ENCODE assay signal across 9 cellular contexts in the genomic region with DNA sequence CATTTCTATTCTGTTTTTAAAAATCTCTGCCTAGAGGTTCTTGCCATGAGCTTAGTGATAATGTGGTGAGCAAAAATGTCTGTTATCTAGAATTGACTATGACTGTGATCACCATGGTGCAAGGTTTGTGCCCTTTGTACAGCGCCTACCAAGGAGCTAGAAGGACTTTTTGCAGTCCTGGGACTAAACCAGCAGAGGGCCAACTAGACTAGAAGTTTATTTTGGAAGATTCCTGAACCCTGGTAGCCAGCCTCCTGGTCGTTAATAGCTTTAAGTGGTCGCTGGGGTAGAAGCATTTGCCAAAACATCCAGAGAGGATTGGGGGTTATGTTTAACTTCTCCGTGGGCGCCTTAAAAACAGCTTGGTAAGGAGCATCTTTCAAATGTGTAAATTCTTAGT. TPM values are rescaled to one million over a fixed set of nuclear protein-coding genes. Genes with fewer than 3 reads are reported as not detected.
A peak's percentile ranks its signal among the peaks of the same experiment; 100 is the strongest.
DNase-seq lines count a peak whose midpoint lies in the region; ATAC-seq, FAIRE-seq and TF ChIP-seq lines count a peak whose summit lies in the region.
"Had no signal": no experiment of that assay in that cellular context is flagged by ENCODE, and none has a peak within 500 bp of the region (broad histone marks: within the 10 kb centered on the region; RNA-seq: fewer than 3 reads in every experiment).

No MANE protein-coding gene starts in this region.

- TF ChIP-seq CTCF in C4-2B (conservative IDR thresholded peaks at IDR 0.05) (peak; percentile 70), GM12878 (IDR thresholded peaks at IDR 0.05 in 2 of 3, conservative IDR thresholded peaks at IDR 0.05 in 1 of 3; ENCODE audit: control insufficient read depth in 2 of 3, extremely low read depth in 1 of 3, insufficient read depth in 1 of 3, low read depth in 3 of 3, low read length in 3 of 3) (0 out of 6 replicates have a peak, but pooled peaks of 2 of the 3 experiments have one; percentile 17 to 22), right lobe of liver (IDR thresholded peaks at IDR 0.05) (peak; percentile 15 to 47 (median 38)), spleen (IDR thresholded peaks at IDR 0.05 in 8 of 11, conservative IDR thresholded peaks at IDR 0.05 in 3 of 11) (no peak)

- intact Hi-C loops in GM12878 (cut with micrococcal nuclease; ENCODE audit: unreplicated experiment): no loop called here
- intact Hi-C loops in right lobe of liver (cut with DNase I): no loop called here
- intact Hi-C loops in spleen (cut with DNase I; ENCODE audit: low total_unique reads): no loop called here

- POLR2A ChIA-PET in GM12878 (lab: Charles Lee): interaction anchor here (1.4 kb wide), 1 partner anchor 13 kb away, joined by 3 read pairs; no protein-coding TSS in a partner anchor

- TF ChIP-seq POLR2A in GM12878 (IDR thresholded peaks at IDR 0.05; ENCODE audit: low read depth, low read length): no peak
- TF ChIP-seq POLR2A in right lobe of liver (IDR thresholded peaks at IDR 0.05): no peak
- no peak for TF ChIP-seq POLR2A in spleen (IDR thresholded peaks at IDR 0.05)

- no peak for TF ChIP-seq RAD21 in GM12878 (IDR thresholded peaks at IDR 0.05; ENCODE audit: insufficient read depth, low read depth, low read length)

- H3K4me1 ChIP-seq in GM12878 (ENCODE audit: control insufficient read depth, insufficient read depth, low read length): no peaks in the 10 kb centered on the region
- H3K4me1 ChIP-seq in right lobe of liver: peaks cover 0 to 3% (median 0%) of the 10 kb centered on the region in 4 donors
- no peaks in the 10 kb centered on the region for H3K4me1 ChIP-seq in spleen
- H3K4me1 ChIP-seq in effector memory CD4-positive, alpha-beta T cell (ENCODE audit: control insufficient read depth, insufficient read depth, low read length, poor library complexity, severe bottlenecking): no peaks in the 10 kb centered on the region

- H3K79me2 ChIP-seq in GM12878 (ENCODE audit: control insufficient read depth, insufficient read depth, low read length): no peaks in the 10 kb centered on the region

- DNase-seq in HuH-7.5 (ENCODE audit: low spot score) (peak; percentile 28), GM12878 (ENCODE audit: low read depth, low spot score) (no peak), right lobe of liver (peak in 1 of 3 donors; percentile 50), NCI-H2196 (lab: John Stamatoyannopoulos, UW; ENCODE audit: unreplicated experiment) (no peak), spleen (no peak), OCI-M2 (lab: John Stamatoyannopoulos, UW; ENCODE audit: unreplicated experiment) (no peak)
- DNase-seq in effector memory CD4-positive, alpha-beta T cell: no peak
- DNase-seq: RPMI8226 had no signal

- in situ Hi-C loops in GM12878 (cut with MboI): no loop called here

- SMC1A ChIA-PET in GM12878 (lab: Charles Lee; ENCODE audit: uncharacterized antibody, unreplicated experiment): interaction anchor here (1.4 to 3.8 kb wide), 3 partner anchors 10 to 13 kb away, joined by 3 to 22 read pairs (median 6); no protein-coding TSS in a partner anchor

- CTCF ChIA-PET in GM12878 (lab: Yijun Ruan, JAX): interaction anchor here (0.6 to 3.3 kb wide), 8 partner anchors 13 to 347 kb away, joined by 3 to 13 read pairs (median 3); no protein-coding TSS in a partner anchor

- no peak for FAIRE-seq in GM12878 (lab: Jason Lieb, UNC)

- H3K9ac ChIP-seq in GM12878 (ENCODE audit: control insufficient read depth, insufficient read depth, low read length): no peak overlapping the region

- TF ChIP-seq EP300 in GM12878 (IDR thresholded peaks at IDR 0.05; ENCODE audit: borderline replicate concordance in 1 of 2, control insufficient read depth in 1 of 2, low read depth in 2 of 2, low read length in 2 of 2): no peak

- no peak overlapping the region for H3K4me2 ChIP-seq in GM12878 (ENCODE audit: control insufficient read depth, insufficient read depth)

- 90% methylated on average over 5 of the region's 5 CpGs for WGBS in GM12878 (ENCODE audit: insufficient coverage, insufficient replicate concordance, low lambda C conversion rate, missing lambda C conversion rate)
- WGBS in right lobe of liver (ENCODE audit: insufficient coverage, low coverage, low lambda C conversion rate, missing lambda C conversion rate): 54% methylated on average over 5 of the region's 5 CpGs
- WGBS in spleen, 5 donors: 71 to 89% (median 80%) methylated on average over 5 of the region's 5 CpGs

- H2AFZ ChIP-seq in GM12878 (ENCODE audit: control insufficient read depth, low read depth, low read length): no peak overlapping the region

- no peaks in the 10 kb centered on the region for H3K9me3 ChIP-seq in GM12878 (replicated peaks; ENCODE audit: control insufficient read depth, insufficient read depth, low read length)
- no peaks in the 10 kb centered on the region for H3K9me3 ChIP-seq in right lobe of liver
- H3K9me3 ChIP-seq in spleen: no peaks in the 10 kb centered on the region
- H3K9me3 ChIP-seq in effector memory CD4-positive, alpha-beta T cell (ENCODE audit: control insufficient read depth, low read length): no peaks in the 10 kb centered on the region

- no TSS peak for BruUV-seq in GM12878 (replicated peaks; lab: Mats Ljungman, UMichigan)

- H3K27ac ChIP-seq in C4-2B (no peak overlapping the region), GM12878 (ENCODE audit: control insufficient read depth, insufficient read depth) (no peak overlapping the region), right lobe of liver (no peak overlapping the region), spleen (no peak overlapping the region)
- H3K27ac ChIP-seq in effector memory CD4-positive, alpha-beta T cell (ENCODE audit: insufficient read depth, low read length, poor library complexity, severe bottlenecking): no peak overlapping the region

- ATAC-seq in GM12878: no peak
- peak; percentile 82 to 89 (median 84) for ATAC-seq in right lobe of liver

- peaks cover 0 to 7% of the 10 kb centered on the region in 2 experiments; a peak in 2 of 4 replicates for H3K36me3 ChIP-seq in GM12878 (ENCODE audit: control insufficient read depth in 2 of 2, insufficient read depth in 2 of 2, low read length in 1 of 2)
- no peaks in the 10 kb centered on the region for H3K36me3 ChIP-seq in right lobe of liver
- peaks cover 0 to 8% (median 0%) of the 10 kb centered on the region in 6 donors for H3K36me3 ChIP-seq in spleen
- H3K36me3 ChIP-seq in effector memory CD4-positive, alpha-beta T cell (ENCODE audit: control insufficient read depth, insufficient read depth, low read length): no peaks in the 10 kb centered on the region

- H3K4me3 ChIP-seq in GM12878 (no peak overlapping the region), right lobe of liver (no peak overlapping the region), spleen (no peak overlapping the region)
- no peak overlapping the region for H3K4me3 ChIP-seq in effector memory CD4-positive, alpha-beta T cell (ENCODE audit: insufficient read depth, low read depth, low read length, poor library complexity, severe bottlenecking)

- H4K20me1 ChIP-seq in GM12878 (ENCODE audit: control insufficient read depth, insufficient read depth): no peaks in the 10 kb centered on the region

- H3K27me3 ChIP-seq in GM12878 (replicated peaks in 1 of 2; ENCODE audit: control insufficient read depth in 2 of 2, insufficient read depth in 2 of 2, low read length in 1 of 2) (no peaks in the 10 kb centered on the region), right lobe of liver (no peaks in the 10 kb centered on the region), spleen (replicated peaks in 1 of 7) (no peaks in the 10 kb centered on the region)
- no peaks in the 10 kb centered on the region for H3K27me3 ChIP-seq in effector memory CD4-positive, alpha-beta T cell (replicated peaks; ENCODE audit: control insufficient read depth, insufficient read depth, low read length, poor library complexity, severe bottlenecking)

- RAD21 ChIA-PET in GM12878 (lab: Charles Lee; ENCODE audit: unreplicated experiment): no interaction called here

RNA-seq across cellular contexts. Expression of a gene that starts 7.8 kb away (rescaled TPM):
- total RNA-seq in GM12878 (2013; cell fraction: nucleolus; rRNA removed): 1.1 and 2.6 TPM in 2 replicates
- total RNA-seq in GM12878 (2014; rRNA removed) (0.62 and 0.65 TPM in 2 replicates), GM12878 (2014; rRNA removed; fragmentation: Illumina TruSeq; extraction: Trizol) (0.49 and 0.97 TPM in 2 replicates), GM12878 (2021) (0.53 and 0.62 TPM in 2 replicates), right lobe of liver (10 to 100 TPM in 2 of 6 experiments, 1 to 10 TPM in 4; 2.6 to 18.3 (median 4.4) TPM), spleen (1 to 10 TPM in 1 of 7 donors, under 1 TPM in 1, not detected in 5; 0.54 to 1.2 TPM)
- not detected for polyA plus RNA-seq in GM12878 (2011; ENCODE audit: low read depth)
- polyA plus RNA-seq in GM12878 (2011; rRNA removed) (0.26 and 0.46 TPM in 2 replicates), GM12878 (2014; fragmentation: Illumina TruSeq; extraction: Trizol) (0.13 and 0.41 TPM in 2 replicates), GM12878 (2014; fragmentation: Nextera tagmentation; extraction: Ambion mirVana) (under 1 TPM; 0.34 to 0.35 TPM), GM12878 (2014; rRNA removed) (0.37 and 0.47 TPM in 2 replicates), GM12878 (2016; fragmentation: Nextera tagmentation; extraction: Ambion mirVana) (under 1 TPM; 0.50 to 0.62 TPM), spleen (1 to 10 TPM in 2 of 3 donors, under 1 TPM in 1; 0.74 to 2.4 (median 1.2) TPM)
- polyA plus RNA-seq in GM12878 (2011; cell fraction: cytosol; rRNA removed): 0.20 and 0.57 TPM in 2 replicates
- polyA plus RNA-seq in GM12878 (2011; cell fraction: nucleus; rRNA removed): 0.66 and 0.70 TPM in 2 replicates
- 0.55 and 0.64 TPM in 2 replicates for polyA plus RNA-seq in GM12878 (2012)
- polyA minus RNA-seq in GM12878 (2011; rRNA and poly(A)+ RNA removed): 0.62 and 0.66 TPM in 2 replicates
- not detected in 2 replicates for polyA minus RNA-seq in GM12878 (2011; cell fraction: cytosol; rRNA and poly(A)+ RNA removed)
- 0.57 and 0.73 TPM in 2 replicates for polyA minus RNA-seq in GM12878 (2011; cell fraction: nucleus; rRNA and poly(A)+ RNA removed)

RNA-seq across cellular contexts. Expression of a gene that starts 34.0 kb away (rescaled TPM):
- 30.6 and 36.3 TPM in 2 replicates for total RNA-seq in GM12878 (2013; cell fraction: nucleolus; rRNA removed)
- total RNA-seq in GM12878 (2014; rRNA removed) (30.6 and 35.9 TPM in 2 replicates), GM12878 (2014; rRNA removed; fragmentation: Illumina TruSeq; extraction: Trizol) (42.8 and 44.9 TPM in 2 replicates), GM12878 (2021) (52.1 and 53.6 TPM in 2 replicates), right lobe of liver (1 to 10 TPM in 5 of 6 experiments, under 1 TPM in 1; 0.51 to 3.3 (median 1.6) TPM), spleen (1 to 10 TPM; 3.6 to 9.5 (median 7.3) TPM)
- polyA plus RNA-seq in GM12878 (2011; ENCODE audit: low read depth): 9.9 TPM
- polyA plus RNA-seq in GM12878 (2011; rRNA removed) (23.6 and 38.0 TPM in 2 replicates), GM12878 (2014; fragmentation: Illumina TruSeq; extraction: Trizol) (50.2 and 60.4 TPM in 2 replicates), GM12878 (2014; fragmentation: Nextera tagmentation; extraction: Ambion mirVana) (10 to 100 TPM; 12.4 to 16.3 TPM), GM12878 (2014; rRNA removed) (25.1 and 25.4 TPM in 2 replicates), GM12878 (2016; fragmentation: Nextera tagmentation; extraction: Ambion mirVana) (10 to 100 TPM; 42.4 to 45.0 TPM), spleen (1 to 10 TPM; 1.1 to 2.9 (median 1.9) TPM)
- polyA plus RNA-seq in GM12878 (2011; cell fraction: cytosol; rRNA removed): 9.1 and 11.4 TPM in 2 replicates
- 13.3 and 22.4 TPM in 2 replicates for polyA plus RNA-seq in GM12878 (2011; cell fraction: nucleus; rRNA removed)
- polyA plus RNA-seq in GM12878 (2012): 19.8 and 23.9 TPM in 2 replicates
- polyA minus RNA-seq in GM12878 (2011; rRNA and poly(A)+ RNA removed): 15.0 and 20.2 TPM in 2 replicates
- 9.1 and 15.7 TPM in 2 replicates for polyA minus RNA-seq in GM12878 (2011; cell fraction: cytosol; rRNA and poly(A)+ RNA removed)
- 9.6 and 19.2 TPM in 2 replicates for polyA minus RNA-seq in GM12878 (2011; cell fraction: nucleus; rRNA and poly(A)+ RNA removed)

RNA-seq across cellular contexts. Expression of a gene that starts 56.1 kb away (rescaled TPM):
- 1.9 and 2.2 TPM in 2 replicates for total RNA-seq in GM12878 (2013; cell fraction: nucleolus; rRNA removed)
- total RNA-seq in GM12878 (2014; rRNA removed): 0.17 and 0.71 TPM in 2 replicates
- total RNA-seq in GM12878 (2014; rRNA removed; fragmentation: Illumina TruSeq; extraction: Trizol): 0.13 and 0.23 TPM in 2 replicates
- 0.27 and 0.33 TPM in 2 replicates for total RNA-seq in GM12878 (2021)
- polyA plus RNA-seq in GM12878 (2011; ENCODE audit: low read depth): 0.52 TPM
- polyA plus RNA-seq in GM12878 (2011; rRNA removed): 0.23 and 0.36 TPM in 2 replicates
- polyA plus RNA-seq in GM12878 (2011; cell fraction: cytosol; rRNA removed): 0.12 and 0.20 TPM in 2 replicates
- polyA plus RNA-seq in GM12878 (2011; cell fraction: nucleus; rRNA removed): 1.0 and 2.8 TPM in 2 replicates
- polyA plus RNA-seq in GM12878 (2012): 1.1 and 1.9 TPM in 2 replicates
- polyA plus RNA-seq in GM12878 (2014; fragmentation: Illumina TruSeq; extraction: Trizol): 0.13 and 0.44 TPM in 2 replicates
- under 1 TPM; 0.02 to 0.05 TPM for polyA plus RNA-seq in GM12878 (2014; fragmentation: Nextera tagmentation; extraction: Ambion mirVana)
- 0.13 and 0.22 TPM in 2 replicates for polyA plus RNA-seq in GM12878 (2014; rRNA removed)
- polyA plus RNA-seq in GM12878 (2016; fragmentation: Nextera tagmentation; extraction: Ambion mirVana): under 1 TPM; 0.23 to 0.30 TPM
- polyA minus RNA-seq in GM12878 (2011; rRNA and poly(A)+ RNA removed): 0.57 TPM in 1 of 2 replicates, not detected in the other
- not detected in 2 replicates for polyA minus RNA-seq in GM12878 (2011; cell fraction: cytosol; rRNA and poly(A)+ RNA removed)
- polyA minus RNA-seq in GM12878 (2011; cell fraction: nucleus; rRNA and poly(A)+ RNA removed): 0.48 TPM in 2 replicates
- total RNA-seq in right lobe of liver: 10 to 100 TPM in 1 of 6 experiments, 1 to 10 TPM in 5; 3.2 to 32.1 (median 6.0) TPM
- 10 to 100 TPM; 10.3 to 25.8 (median 14.0) TPM for total RNA-seq in spleen
- polyA plus RNA-seq in spleen: 10 to 100 TPM in 1 of 3 donors, 1 to 10 TPM in 2; 3.7 to 13.4 (median 6.8) TPM

Comparison
In these comparisons a context has a peak if more than half of its experiments do, and no peak if none do; other contexts are left out.
1. CTCF ChIP-seq: peak in C4-2B (single experiment), GM12878 (2 of 3) and right lobe of liver (4 of 4); none in spleen (0 of 11).